In genomic region chr2:161280906-161281323, GRCh38 we compare ENCODE assay signal across 8 cellular contexts. TPM values are rescaled to one million over a fixed set of nuclear protein-coding genes. Genes with fewer than 3 reads are reported as not detected.
A peak's percentile ranks its signal among the peaks of the same experiment; 100 is the strongest.
DNase-seq lines count a peak whose midpoint lies in the region; ATAC-seq and TF ChIP-seq lines count a peak whose summit lies in the region.
"Not testable (repeated sequence)": the region's sequence is repeated elsewhere in the genome, so short reads cannot be mapped to it uniquely, and the experiment has no call there.

No MANE protein-coding gene starts in this region.

- WGBS in liver = 75% methylated on average over 18 of the region's 18 CpGs

- H3K36me3 ChIP-seq in GM06990 (ENCODE audit: control insufficient read depth, insufficient read depth, low read length); OCI-LY7 (ENCODE audit: insufficient read depth, low read length); liver (ENCODE audit: control insufficient read depth in 4 of 4, insufficient read depth in 3 of 4, low read depth in 1 of 4, low read length in 3 of 4): not testable (repeated sequence)

- CTCF ChIA-PET in OCI-LY7 (lab: Charles Lee; ENCODE audit: unreplicated experiment) = not testable (repeated sequence)
- CTCF ChIA-PET in activated CD8-positive, alpha-beta T cell treated with anti-CD3 and anti-CD28 coated beads for 36 hours (lab: Charles Lee) = interaction anchor here (1.0 kb wide), 1 partner anchor 57 kb away, joined by 3 read pairs; no protein-coding TSS in a partner anchor

- not testable (repeated sequence) for H3K36me3 Mint-ChIP-seq in activated CD8-positive, alpha-beta T cell treated with anti-CD3 and anti-CD28 coated beads for 36 hours (ENCODE audit: low read depth)

- not testable (repeated sequence) for H3K4me1 Mint-ChIP-seq in activated CD8-positive, alpha-beta T cell treated with anti-CD3 and anti-CD28 coated beads for 36 hours (ENCODE audit: low read depth)

- not testable (repeated sequence) for H4K20me1 ChIP-seq in OCI-LY7 (ENCODE audit: insufficient read depth, low read length)

- not testable (repeated sequence) for H3K4me3 Mint-ChIP-seq in activated CD8-positive, alpha-beta T cell treated with anti-CD3 and anti-CD28 coated beads for 36 hours

- not testable (repeated sequence) for H3K27me3 ChIP-seq in GM06990 (replicated peaks; ENCODE audit: control insufficient read depth, insufficient read depth, low read length); liver (ENCODE audit: control insufficient read depth in 4 of 4, insufficient read depth in 4 of 4, low read length in 3 of 4)

- H3K27me3 Mint-ChIP-seq in activated CD8-positive, alpha-beta T cell treated with anti-CD3 and anti-CD28 coated beads for 36 hours = peaks cover 11% of the 10 kb centered on the region

- POLR2A ChIA-PET in OCI-LY7 (lab: Charles Lee) = interaction anchor here (0.6 kb wide), 1 partner anchor 673 kb away, joined by 3 read pairs; no protein-coding TSS in a partner anchor
- POLR2A ChIA-PET in activated CD8-positive, alpha-beta T cell treated with anti-CD3 and anti-CD28 coated beads for 36 hours (lab: Charles Lee) = not testable (repeated sequence)

- not testable (repeated sequence) for H3K4me2 ChIP-seq in OCI-LY7 (ENCODE audit: low read length)

- not testable (repeated sequence) for TF ChIP-seq CTCF in GM06990 (IDR thresholded peaks at IDR 0.05; ENCODE audit: insufficient read depth, low read length, poor library complexity, severe bottlenecking); activated CD8-positive, alpha-beta T cell treated with anti-CD3 and anti-CD28 coated beads for 36 hours (IDR thresholded peaks at IDR 0.05); liver (IDR thresholded peaks at IDR 0.05; ENCODE audit: low read depth, low read length, missing input control)
- TF ChIP-seq CTCF in OCI-LY7 (conservative IDR thresholded peaks at IDR 0.05; ENCODE audit: low read length) (peak; percentile 38), fibroblast of villous mesenchyme (IDR thresholded peaks at IDR 0.05; ENCODE audit: insufficient read depth, low read depth, low read length) (peak; percentile 43)

- BruUV-seq in OCI-LY7 (replicated peaks; lab: Mats Ljungman, UMichigan) = not testable (repeated sequence)

- H3K27ac ChIP-seq in OCI-LY7 (ENCODE audit: low read depth, low read length, poor library complexity, severe bottlenecking); liver (ENCODE audit: low read depth in 1 of 2, low read length in 2 of 2): not testable (repeated sequence)

- H3K4me3 ChIP-seq in GM06990 (replicated peaks; ENCODE audit: low read depth, low read length); OCI-LY7 (ENCODE audit: low read depth, low read length, poor library complexity, severe bottlenecking); fibroblast of villous mesenchyme (ENCODE audit: low read depth, low read length); liver (ENCODE audit: low read depth in 1 of 3, low read length in 3 of 3): not testable (repeated sequence)

- not testable (repeated sequence) for H3K79me2 ChIP-seq in OCI-LY7 (ENCODE audit: insufficient read depth, low read depth, low read length)

- intact Hi-C loops in OCI-LY7 (cut with micrococcal nuclease; ENCODE audit: unreplicated experiment); activated CD8-positive, alpha-beta T cell treated with anti-CD3 and anti-CD28 coated beads for 36 hours (cut with micrococcal nuclease); sciatic nerve (cut with DNase I): not testable (repeated sequence)

- not testable (repeated sequence) for H3K27ac Mint-ChIP-seq in activated CD8-positive, alpha-beta T cell treated with anti-CD3 and anti-CD28 coated beads for 36 hours

- not testable (repeated sequence) for H3K9ac ChIP-seq in liver (ENCODE audit: low read depth in 1 of 2, low read length in 2 of 2)

- TF ChIP-seq RAD21 in liver (IDR thresholded peaks at IDR 0.05) = peak; percentile 10 to 25

- H3K9me2 ChIP-seq in OCI-LY7 (ENCODE audit: insufficient read depth, low read length) = not testable (repeated sequence)

- not testable (repeated sequence) for H2AFZ ChIP-seq in OCI-LY7 (ENCODE audit: low read length)

- not testable (repeated sequence) for H3K9me3 ChIP-seq in OCI-LY7 (ENCODE audit: low read length); liver (ENCODE audit: control insufficient read depth in 4 of 4, low read length in 3 of 4)

- DNase-seq in GM06990 (ENCODE audit: extremely low read depth, insufficient read length) (peak; percentile 11), astrocyte of the hippocampus (ENCODE audit: low read depth, low spot score) (peak; percentile 10), fibroblast of villous mesenchyme (ENCODE audit: low read depth) (peak; percentile 83), sciatic nerve (ENCODE audit: low spot score) (peak; percentile 87), ureter (ENCODE audit: low spot score) (peak; percentile 70)
- DNase-seq in OCI-LY7 (ENCODE audit: low spot score) = not testable (repeated sequence)
- peak; percentile 22 for DNase-seq in activated CD8-positive, alpha-beta T cell treated with anti-CD3 and anti-CD28 coated beads for 36 hours

- not testable (repeated sequence) for H3K9me3 Mint-ChIP-seq in activated CD8-positive, alpha-beta T cell treated with anti-CD3 and anti-CD28 coated beads for 36 hours

- H3K4me1 ChIP-seq in OCI-LY7 (ENCODE audit: insufficient read depth, low read length, poor library complexity, severe bottlenecking); liver (ENCODE audit: control insufficient read depth in 4 of 4, insufficient read depth in 4 of 4, low read length in 3 of 4): not testable (repeated sequence)

- ATAC-seq in activated CD8-positive, alpha-beta T cell treated with anti-CD3 and anti-CD28 coated beads for 36 hours; sciatic nerve: not testable (repeated sequence)

RNA-seq across cellular contexts. Expression of gene PSMD14, which starts 27.3 kb away (rescaled TPM):
- total RNA-seq in OCI-LY7 (2014; rRNA removed; shearing (Covaris generic)) = 49.2 and 65.6 TPM in 2 replicates
- total RNA-seq in OCI-LY7 (2022) = 72.3 and 84.3 TPM in 2 replicates
- 10 to 100 TPM; 86.7 to 93.0 TPM for total RNA-seq in activated CD8-positive, alpha-beta T cell treated with anti-CD3 and anti-CD28 coated beads for 36 hours
- 97.3 and 121 TPM in 2 replicates for total RNA-seq in fibroblast of villous mesenchyme
- 10 to 100 TPM; 32.0 to 34.8 TPM for total RNA-seq in liver
- polyA plus RNA-seq in liver = 10 to 100 TPM; 32.7 to 37.9 TPM
- 25.9 TPM for total RNA-seq in sciatic nerve
- 43.3 TPM for total RNA-seq in ureter
